Comparison of ENCODE assay signal across 19 cellular contexts in the genomic region with DNA sequence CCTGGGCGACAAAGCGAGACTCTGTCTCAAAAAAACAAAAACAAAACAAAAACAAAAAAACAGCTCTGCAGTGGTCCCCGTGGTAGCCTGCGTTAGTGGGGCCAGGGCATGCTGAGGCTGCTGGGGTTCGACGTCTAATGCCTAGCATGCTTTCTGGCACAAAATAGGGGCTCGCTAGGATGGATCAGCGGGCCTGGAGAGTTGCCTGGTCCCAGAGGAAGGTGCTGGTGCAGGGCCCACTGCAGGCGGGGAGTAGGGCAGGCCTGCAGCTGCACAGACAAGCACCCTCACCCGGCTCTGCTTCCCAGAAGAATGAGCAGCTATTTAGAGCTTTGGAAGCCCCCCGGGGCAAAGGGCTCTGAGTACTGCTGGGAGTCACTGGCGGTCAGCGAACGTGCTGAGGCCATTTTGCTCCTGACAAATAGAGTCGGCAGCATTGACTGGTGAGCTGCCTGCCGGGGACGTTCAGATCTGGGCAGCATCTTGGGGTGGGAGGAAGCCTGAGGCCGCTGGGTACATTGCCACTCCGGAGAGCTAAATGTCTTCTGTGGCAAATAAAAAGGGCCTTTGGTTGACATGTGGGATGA.
DNase-seq lines count a peak whose midpoint lies in the region; ATAC-seq and TF ChIP-seq lines count a peak whose summit lies in the region.
"Had no signal": no experiment of that assay in that cellular context is flagged by ENCODE, and none has a peak within 500 bp of the region (broad histone marks: within the 10 kb centered on the region; RNA-seq: fewer than 3 reads in every experiment).

No MANE protein-coding gene starts in this region.

- ATAC-seq in Right ventricle myocardium inferior (no peak), lower lobe of right lung (no peak), upper lobe of right lung (no peak), HG03460 (IDR thresholded peaks at IDR 0.05; ENCODE audit: unreplicated experiment) (no peak)
- ATAC-seq: GM12878, PC-3 had no signal

- H3K36me3 ChIP-seq in right atrium auricular region (no peaks in the 10 kb centered on the region), lower lobe of right lung (no peaks in the 10 kb centered on the region), upper lobe of right lung (no peaks in the 10 kb centered on the region)

- H3K27ac Mint-ChIP-seq in brain, result peak overlapping the region in 4 of 5 experiments; percentile 58 to 89 (median 78)

- peak; percentile 66 for DNase-seq in Right ventricle myocardium inferior (ENCODE audit: missing footprints)
- DNase-seq in right atrium auricular region (ENCODE audit: low spot score), result no peak
- peak; percentile 28 for DNase-seq in lower lobe of right lung
- DNase-seq in upper lobe of right lung, result peak; percentile 41
- no peak for DNase-seq in activated naive CD4-positive, alpha-beta T cell treated with anti-CD3 and anti-CD28 coated beads, Interleukin-2, amount 50 U/mL, for 16 hours
- no peak for DNase-seq in GDM1 (lab: John Stamatoyannopoulos, UW)
- DNase-seq: 8988T, DMS79, GM23248, KG1, NCI-H1436 treated with DMSO at 0.1 percent for 48 hours, NCI-H2029 treated with DMSO at 0.1 percent for 48 hours, NCI-H2171 treated with DMSO at 0.1 percent for 48 hours, NCI-H82, PC-3 had no signal

- H3K4me3 Mint-ChIP-seq in brain, result no peak overlapping the region
- H3K4me3 Mint-ChIP-seq: CD8-positive, alpha-beta memory T cell had no signal

- H3K36me3 Mint-ChIP-seq in brain, result no peaks in the 10 kb centered on the region
- H3K36me3 Mint-ChIP-seq: CD8-positive, alpha-beta memory T cell had no signal

- TF ChIP-seq CTCF in right atrium auricular region (IDR thresholded peaks at IDR 0.05), result no peak
- TF ChIP-seq CTCF in brain (conservative IDR thresholded peaks at IDR 0.05), result no peak
- TF ChIP-seq CTCF in lower lobe of right lung (IDR thresholded peaks at IDR 0.05), result no peak
- TF ChIP-seq CTCF in upper lobe of right lung (IDR thresholded peaks at IDR 0.05), result no peak

- H3K4me1 ChIP-seq in right atrium auricular region, result peaks cover 0 to 38% of the 10 kb centered on the region in 2 donors
- peaks cover 19% of the 10 kb centered on the region for H3K4me1 ChIP-seq in lower lobe of right lung
- peaks cover 7% of the 10 kb centered on the region for H3K4me1 ChIP-seq in upper lobe of right lung

- H3K27ac ChIP-seq in right atrium auricular region (no peak overlapping the region), lower lobe of right lung (no peak overlapping the region), upper lobe of right lung (no peak overlapping the region)
- H3K27ac ChIP-seq: GM23248 had no signal

- peaks cover 3 to 26% (median 16%) of the 10 kb centered on the region in 5 experiments for H3K9me3 Mint-ChIP-seq in brain

- intact Hi-C loops in Right ventricle myocardium inferior (cut with DNase I) (loop anchor here (10.0 kb wide), 1 partner anchor 741 kb away; no protein-coding TSS in a partner anchor), lower lobe of right lung (cut with DNase I) (no loop called here), upper lobe of right lung (cut with DNase I) (no loop called here)

- H3K27me3 ChIP-seq in right atrium auricular region (no peaks in the 10 kb centered on the region), lower lobe of right lung (ENCODE audit: low read depth) (peaks cover 21% of the 10 kb centered on the region), upper lobe of right lung (peaks cover 11% of the 10 kb centered on the region)

- H3K4me3 ChIP-seq in right atrium auricular region (no peak overlapping the region), lower lobe of right lung (no peak overlapping the region), upper lobe of right lung (no peak overlapping the region)
- H3K4me3 ChIP-seq: GM12878, GM23248 had no signal

- H3K4me1 Mint-ChIP-seq in brain, result peaks cover 62% of the 10 kb centered on the region
- H3K4me1 Mint-ChIP-seq: CD8-positive, alpha-beta memory T cell had no signal

- no peaks in the 10 kb centered on the region for H3K9me3 ChIP-seq in right atrium auricular region
- peaks cover 5% of the 10 kb centered on the region for H3K9me3 ChIP-seq in lower lobe of right lung
- H3K9me3 ChIP-seq in upper lobe of right lung, result no peaks in the 10 kb centered on the region

- peaks cover 4% of the 10 kb centered on the region for H3K27me3 Mint-ChIP-seq in brain

Comparison
In these comparisons a context has a peak if more than half of its experiments do, and no peak if none do; other contexts are left out.
1. DNase-seq: peak in Right ventricle myocardium inferior (single experiment), lower lobe of right lung (single experiment) and upper lobe of right lung (single experiment); none in right atrium auricular region (single experiment), activated naive CD4-positive, alpha-beta T cell treated with anti-CD3 and anti-CD28 coated beads, Interleukin-2, amount 50 U/mL, for 16 hours (single experiment) and GDM1 (single experiment).